Comparison of ENCODE assay signal across 8 cellular contexts in the genomic region with DNA sequence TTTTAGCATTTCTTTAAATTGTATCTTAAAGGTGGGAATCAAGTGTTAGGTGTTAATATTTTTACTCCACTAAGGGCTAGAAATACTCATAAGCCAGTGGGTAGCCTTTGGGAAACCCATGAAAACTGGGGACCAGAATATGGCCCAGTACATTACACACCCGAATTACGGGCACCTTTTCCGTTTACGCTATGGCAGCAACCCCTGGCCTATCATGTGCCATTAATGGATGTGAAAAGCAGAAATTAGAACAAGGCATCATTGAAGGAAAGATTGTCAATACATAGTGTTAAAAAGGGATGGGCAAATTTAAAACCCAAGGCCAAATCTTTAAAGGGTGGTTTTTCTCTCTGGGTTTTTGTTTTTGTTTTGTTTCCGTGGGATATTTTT. TPM values are rescaled to one million over a fixed set of nuclear protein-coding genes. Genes with fewer than 3 reads are reported as not detected.
DNase-seq lines count a peak whose midpoint lies in the region; ATAC-seq and TF ChIP-seq lines count a peak whose summit lies in the region.

No MANE protein-coding gene starts in this region.

- H3K4me1 ChIP-seq in CD4-positive, alpha-beta memory T cell (ENCODE audit: insufficient read depth, low read length), result peaks cover 15% of the 10 kb centered on the region
- peaks cover 40 to 49% of the 10 kb centered on the region in 2 donors for H3K4me1 ChIP-seq in duodenal mucosa (ENCODE audit: control insufficient read depth in 1 of 2, insufficient read depth in 2 of 2, low read length in 2 of 2)

- H3K27ac ChIP-seq in CD4-positive, alpha-beta memory T cell (ENCODE audit: low read depth, low read length), result peak overlapping the region; percentile 57
- peak overlapping the region; percentile 76 for H3K27ac ChIP-seq in duodenal mucosa (ENCODE audit: low read depth, low read length)

- no peak for TF ChIP-seq CTCF in neural crest cell (conservative IDR thresholded peaks at IDR 0.05)

- peak overlapping the region in 6 of 7 donors; percentile 14 to 79 (median 62) for H3K27ac Mint-ChIP-seq in CD4-positive, alpha-beta memory T cell
- no peak overlapping the region for H3K27ac Mint-ChIP-seq in neural crest cell (ENCODE audit: unreplicated experiment)

- H3K36me3 Mint-ChIP-seq in CD4-positive, alpha-beta memory T cell, result peaks cover 4 to 20% of the 10 kb centered on the region in 2 donors
- peaks cover 5% of the 10 kb centered on the region for H3K36me3 Mint-ChIP-seq in neural crest cell (ENCODE audit: low read depth)

- DNase-seq in CD4-positive, alpha-beta memory T cell, result no peak
- DNase-seq in MG63 (no peak), neural crest cell (ENCODE audit: low read depth, low spot score) (no peak), DMS79 (lab: John Stamatoyannopoulos, UW) (no peak), SW480 (ENCODE audit: low spot score) (no peak)
- DNase-seq in stimulated activated CD4-positive, alpha-beta T cell treated with anti-CD3 and anti-CD28 coated beads, Interleukin-4, amount 100 ng/mL, for 24 hours, result no peak

- no peaks in the 10 kb centered on the region for H3K27me3 ChIP-seq in CD4-positive, alpha-beta memory T cell (ENCODE audit: insufficient read depth, low read length)
- H3K27me3 ChIP-seq in MG63 (no peaks in the 10 kb centered on the region), duodenal mucosa (ENCODE audit: control insufficient read depth in 1 of 2, insufficient read depth in 2 of 2, low read length in 2 of 2) (no peaks in the 10 kb centered on the region)

- peak overlapping the region; percentile 47 to 63 for H3K4me3 ChIP-seq in CD4-positive, alpha-beta memory T cell (ENCODE audit: low read length in 2 of 2)
- H3K4me3 ChIP-seq in MG63 (peak overlapping the region; percentile 90), duodenal mucosa (ENCODE audit: low read depth in 1 of 2, low read length in 2 of 2) (peak overlapping the region; percentile 75 to 76)

- intact Hi-C loops in CD4-positive, alpha-beta memory T cell (cut with micrococcal nuclease), result loop anchor here (1.0 to 10.0 kb wide), 6 partner anchors 42 to 525 kb away; partner anchors contain the start of genes HDLBP, ING5, SEPTIN2 and STK25

- no peaks in the 10 kb centered on the region for H3K9me3 ChIP-seq in CD4-positive, alpha-beta memory T cell (ENCODE audit: control insufficient read depth in 1 of 2, low read length in 2 of 2)
- no peaks in the 10 kb centered on the region for H3K9me3 ChIP-seq in MG63
- H3K9me3 ChIP-seq in duodenal mucosa (ENCODE audit: control insufficient read depth in 1 of 2, low read length in 2 of 2), result no peaks in the 10 kb centered on the region

- H3K27me3 Mint-ChIP-seq in CD4-positive, alpha-beta memory T cell, result no peaks in the 10 kb centered on the region
- H3K27me3 Mint-ChIP-seq in neural crest cell (ENCODE audit: low read depth), result peaks cover 2% of the 10 kb centered on the region

- H3K4me1 Mint-ChIP-seq in CD4-positive, alpha-beta memory T cell, result peaks cover 6 to 29% (median 15%) of the 10 kb centered on the region in 4 donors
- peaks cover 20% of the 10 kb centered on the region for H3K4me1 Mint-ChIP-seq in neural crest cell

- peaks cover 6% of the 10 kb centered on the region for H3K36me3 ChIP-seq in CD4-positive, alpha-beta memory T cell (ENCODE audit: insufficient read depth, low read length)
- H3K36me3 ChIP-seq in MG63, result peaks cover 29% of the 10 kb centered on the region
- H3K36me3 ChIP-seq in duodenal mucosa (ENCODE audit: control insufficient read depth in 1 of 2, insufficient read depth in 2 of 2, low read length in 2 of 2), result peaks cover 4 to 16% of the 10 kb centered on the region in 2 donors

- POLR2A ChIA-PET in CD4-positive, alpha-beta memory T cell (lab: Charles Lee; ENCODE audit: partially characterized antibody), result no interaction called here

- no peak for ATAC-seq in GM18517 (IDR thresholded peaks at IDR 0.05; ENCODE audit: unreplicated experiment)

- CTCF ChIA-PET in CD4-positive, alpha-beta memory T cell (lab: Charles Lee; ENCODE audit: partially characterized antibody), result no interaction called here

- peak overlapping the region; percentile 75 to 87 (median 80) for H3K4me3 Mint-ChIP-seq in CD4-positive, alpha-beta memory T cell
- H3K4me3 Mint-ChIP-seq in neural crest cell, result peak overlapping the region; percentile 87

- peak overlapping the region; percentile 84 to 87 for H3K9ac ChIP-seq in duodenal mucosa (ENCODE audit: low read depth in 1 of 2, low read length in 2 of 2)

- H3K9me3 Mint-ChIP-seq in CD4-positive, alpha-beta memory T cell, result peaks cover 0 to 1% (median 0%) of the 10 kb centered on the region in 8 donors
- H3K9me3 Mint-ChIP-seq in neural crest cell, result no peaks in the 10 kb centered on the region

RNA-seq across cellular contexts. Expression of gene FARP2, which starts 0.8 kb away (rescaled TPM):
- total RNA-seq in CD4-positive, alpha-beta memory T cell, result 10 to 100 TPM; 17.2 to 21.8 TPM
- polyA plus RNA-seq in CD4-positive, alpha-beta memory T cell, result 1 to 10 TPM; 3.9 to 5.5 TPM
- 35.6 and 37.4 TPM in 2 replicates for total RNA-seq in MG63 (2014; rRNA removed; shearing (Covaris generic); ENCODE audit: low replicate concordance)
- total RNA-seq in neural crest cell, result 34.4 and 36.1 TPM in 2 replicates

RNA-seq across cellular contexts. Expression of gene SEPTIN2, which starts 41.1 kb away (rescaled TPM):
- total RNA-seq in CD4-positive, alpha-beta memory T cell, result 100 to 1,000 TPM; 332 to 362 TPM
- polyA plus RNA-seq in CD4-positive, alpha-beta memory T cell, result 100 to 1,000 TPM; 187 to 249 TPM
- 348 and 489 TPM in 2 replicates for total RNA-seq in MG63 (2014; rRNA removed; shearing (Covaris generic); ENCODE audit: low replicate concordance)
- total RNA-seq in neural crest cell, result 466 and 490 TPM in 2 replicates

RNA-seq across cellular contexts. Expression of gene HDLBP, which starts 41.4 kb away (rescaled TPM):
- 100 to 1,000 TPM; 166 to 183 TPM for total RNA-seq in CD4-positive, alpha-beta memory T cell
- polyA plus RNA-seq in CD4-positive, alpha-beta memory T cell, result 10 to 100 TPM; 24.7 to 82.3 TPM
- 383 and 447 TPM in 2 replicates for total RNA-seq in MG63 (2014; rRNA removed; shearing (Covaris generic); ENCODE audit: low replicate concordance)
- 320 and 333 TPM in 2 replicates for total RNA-seq in neural crest cell
